8 cellular contexts compared by ENCODE assay signal in genomic region chr2:21042958-21043743, GRCh38. TPM values are rescaled to one million over a fixed set of nuclear protein-coding genes. Genes with fewer than 3 reads are reported as not detected.
A peak's percentile ranks its signal among the peaks of the same experiment; 100 is the strongest.
DNase-seq lines count a peak whose midpoint lies in the region; ATAC-seq and TF ChIP-seq lines count a peak whose summit lies in the region.

No MANE protein-coding gene starts in this region.

- peak; percentile 89 for TF ChIP-seq RAD21 in HCT116 (IDR thresholded peaks at IDR 0.05; ENCODE audit: low read depth)

- H3K4me3 ChIP-seq in HCT116 (replicated peaks in 1 of 2; ENCODE audit: low read depth in 1 of 2, low read length in 2 of 2) = no peak overlapping the region
- peak overlapping the region; percentile 61 for H3K4me3 ChIP-seq in coronary artery

- peak overlapping the region; percentile 92 for H2AFZ ChIP-seq in HCT116 (ENCODE audit: low read depth, low read length, poor library complexity, severe bottlenecking)

- DNase-seq in NCI-H1092 treated with DMSO at 0.1 percent for 48 hours (lab: John Stamatoyannopoulos, UW) (peak; percentile 7), NCI-H1092 (lab: John Stamatoyannopoulos, UW) (no peak), HCT116 (ENCODE audit: low read depth, low spot score) (peak; percentile 8), NAMALWA (ENCODE audit: low spot score) (peak; percentile 61), coronary artery (ENCODE audit: low spot score) (peak; percentile 81), left lobe of liver (ENCODE audit: low spot score) (peak; percentile 89)
- peak; percentile 34 to 44 for DNase-seq in activated CD4-positive, alpha-beta T cell treated with anti-CD3 and anti-CD28 coated beads for 24 hours (ENCODE audit: low read depth in 2 of 2)
- DNase-seq in stimulated activated CD4-positive, alpha-beta T cell treated with anti-CD3 and anti-CD28 coated beads, Interleukin-4, amount 100 ng/mL, for 4 hours = peak; percentile 16 to 55

- H3K4me1 ChIP-seq in HCT116 (ENCODE audit: control insufficient read depth in 1 of 2, insufficient read depth in 2 of 2, low read length in 2 of 2) = no peaks in the 10 kb centered on the region

- no peaks in the 10 kb centered on the region for H4K20me1 ChIP-seq in HCT116 (ENCODE audit: insufficient read depth)

- no peaks in the 10 kb centered on the region for H3K36me3 ChIP-seq in HCT116 (ENCODE audit: control insufficient read depth in 1 of 2, insufficient read depth in 2 of 2, low read length in 2 of 2)

- BruUV-seq in HCT116 (replicated peaks; lab: Mats Ljungman, UMichigan) = no TSS peak

- CTCF ChIA-PET in HCT116 (lab: Charles Lee) = interaction anchor here (0.8 to 1.3 kb wide), 3 partner anchors 77 to 382 kb away, joined by 3 to 6 read pairs (median 3); no protein-coding TSS in a partner anchor

- no peak overlapping the region for H3K9ac ChIP-seq in HCT116 (ENCODE audit: low read length)

- TF ChIP-seq POLR2A in HCT116 (IDR thresholded peaks at IDR 0.05; ENCODE audit: borderline replicate concordance, extremely low read depth, insufficient read depth, insufficient read length) = no peak

- no peaks in the 10 kb centered on the region for H3K9me3 ChIP-seq in HCT116 (ENCODE audit: control insufficient read depth in 1 of 2, insufficient read depth in 1 of 2, low read depth in 1 of 2, low read length in 2 of 2)

- H3K27ac ChIP-seq in HCT116 (ENCODE audit: low read depth, low read length) (no peak overlapping the region), coronary artery (peak overlapping the region; percentile 47 to 80)

- H3K27me3 ChIP-seq in HCT116 (ENCODE audit: insufficient read depth, low read length) = peaks cover 30% of the 10 kb centered on the region

- RAD21 ChIA-PET in HCT116 (lab: Charles Lee; ENCODE audit: low non-redundant PET in 1 of 2, low total read pairs in 2 of 2, uncharacterized antibody in 2 of 2, unreplicated experiment in 2 of 2) = interaction anchor here (0.6 to 0.7 kb wide), 2 partner anchors 96 to 274 kb away, joined by 3 read pairs; no protein-coding TSS in a partner anchor

- H3K9me2 ChIP-seq in HCT116 (ENCODE audit: insufficient read depth) = no peaks in the 10 kb centered on the region

- H3K79me2 ChIP-seq in HCT116 (ENCODE audit: insufficient read depth, low read length) = no peaks in the 10 kb centered on the region

- intact Hi-C loops in HCT116 (cut with micrococcal nuclease) = loop anchor here (1.0 kb wide), 2 partner anchors 75 to 274 kb away; no protein-coding TSS in a partner anchor

- no peak overlapping the region for H3K4me2 ChIP-seq in HCT116 (ENCODE audit: low read length)

- TF ChIP-seq CTCF in HCT116 (IDR thresholded peaks at IDR 0.05 in 2 of 3, conservative IDR thresholded peaks at IDR 0.05 in 1 of 3; ENCODE audit: borderline replicate concordance in 1 of 3, insufficient read depth in 1 of 3, low read depth in 2 of 3, low read length in 2 of 3) (peak; percentile 67 to 99 (median 92)), coronary artery (IDR thresholded peaks at IDR 0.05) (peak; percentile 99)

- POLR2A ChIA-PET in HCT116 (lab: Charles Lee) = no interaction called here

- ATAC-seq in HCT116 (peak; percentile 86), left lobe of liver (peak; percentile 52)

TF ChIP-seq in HCT116, 20 proteins besides CTCF, POLR2A, EP300 and RAD21:
- no peak for TF ChIP-seq FOSL1 (IDR thresholded peaks at IDR 0.05; ENCODE audit: low read depth)
- no peak for TF ChIP-seq MAX (IDR thresholded peaks at IDR 0.05)
- TF ChIP-seq ZFX (IDR thresholded peaks at IDR 0.05) = no peak
- TF ChIP-seq CEBPB (IDR thresholded peaks at IDR 0.05; ENCODE audit: low read depth) = no peak
- no peak for TF ChIP-seq TCF7L2 (IDR thresholded peaks at IDR 0.05; ENCODE audit: borderline replicate concordance, extremely low read depth, insufficient read depth, insufficient read length)
- TF ChIP-seq SRF (IDR thresholded peaks at IDR 0.05; ENCODE audit: low read depth) = no peak
- no peak for TF ChIP-seq CBX3 (IDR thresholded peaks at IDR 0.05; ENCODE audit: low read depth)
- no peak for TF ChIP-seq ZNF274 (IDR thresholded peaks at IDR 0.05; ENCODE audit: low read depth, low read length)
- no peak for TF ChIP-seq POLR2AphosphoS5 (IDR thresholded peaks at IDR 0.05; ENCODE audit: low read depth, low read length)
- no peak for TF ChIP-seq REST (IDR thresholded peaks at IDR 0.05; ENCODE audit: low read depth)
- TF ChIP-seq EZH2 (IDR thresholded peaks at IDR 0.05) = no peak
- no peak for TF ChIP-seq JUND (IDR thresholded peaks at IDR 0.05)

RNA-seq across cellular contexts. Expression of gene APOB, which starts 0.7 kb away (rescaled TPM):
- total RNA-seq in HCT116 (2021; ENCODE audit: unreplicated experiment) (1.6 TPM), left lobe of liver (2,405 TPM)
- polyA plus RNA-seq in HCT116 (2012) = not detected in 2 replicates

Comparison
In these comparisons a context has a peak if more than half of its experiments do, and no peak if none do; other contexts are left out.
1. RNA of gene APOB, which starts 0.7 kb away (total RNA-seq): 2,405 TPM in left lobe of liver (single experiment); 1.6 TPM in HCT116 (single experiment); every median in the first group is over 100 times any median in the second.